8 cellular contexts compared by ENCODE assay signal in genomic region chr1:212415107-212415841, GRCh38. TPM values are rescaled to one million over a fixed set of nuclear protein-coding genes. Genes with fewer than 3 reads are reported as not detected.
DNase-seq lines count a peak whose midpoint lies in the region; ATAC-seq and TF ChIP-seq lines count a peak whose summit lies in the region.

No MANE protein-coding gene starts in this region.

- TF ChIP-seq POLR2A in upper lobe of left lung (IDR thresholded peaks at IDR 0.05) = no peak

- no peak for TF ChIP-seq CTCF in ascending aorta (IDR thresholded peaks at IDR 0.05)
- peak in 2 of 6 experiments; percentile 4 to 6 for TF ChIP-seq CTCF in upper lobe of left lung (IDR thresholded peaks at IDR 0.05)

- in situ Hi-C loops in KBM-7 (cut with MboI; ENCODE audit: low pct_unique_long_range_greater_than_20kb, low sequenced_read_pairs) = no loop called here

- no peak for TF ChIP-seq EP300 in upper lobe of left lung (IDR thresholded peaks at IDR 0.05)

- H3K9ac ChIP-seq in BLaER1 treated with 17β-estradiol and CSF1 and Interleukin-3, amounts not matched to agents 10 nM and 100 nM = peak overlapping the region; percentile 50 to 90 (median 81); a peak in 20 of 22 replicates

- no peaks in the 10 kb centered on the region for H3K27me3 ChIP-seq in BLaER1 treated with 17β-estradiol and CSF1 and Interleukin-3, amounts not matched to agents 10 nM and 100 nM
- no peaks in the 10 kb centered on the region for H3K27me3 ChIP-seq in ascending aorta
- no peaks in the 10 kb centered on the region for H3K27me3 ChIP-seq in upper lobe of left lung

- H3K36me3 ChIP-seq in BLaER1 treated with 17β-estradiol and CSF1 and Interleukin-3, amounts not matched to agents 10 nM and 100 nM = peaks cover 14 to 33% (median 25%) of the 10 kb centered on the region in 11 experiments
- H3K36me3 ChIP-seq in ascending aorta = peaks cover 0 to 7% of the 10 kb centered on the region in 2 donors
- peaks cover 0 to 6% (median 2%) of the 10 kb centered on the region in 4 donors for H3K36me3 ChIP-seq in upper lobe of left lung

- H3K27ac ChIP-seq in BLaER1 treated with 17β-estradiol and CSF1 and Interleukin-3, amounts not matched to agents 10 nM and 100 nM = peak overlapping the region; percentile 55 to 90 (median 83); a peak in 21 of 22 replicates
- H3K27ac ChIP-seq in ascending aorta (peak overlapping the region in 1 of 2 donors; percentile 28), upper lobe of left lung (peak overlapping the region; percentile 12 to 84 (median 77))

- H3K4me2 ChIP-seq in BLaER1 treated with 17β-estradiol and CSF1 and Interleukin-3, amounts not matched to agents 10 nM and 100 nM = peak overlapping the region; percentile 72 to 99 (median 82)

- peak overlapping the region; percentile 81 to 95 (median 86); a peak in 16 of 20 replicates for H3K4me3 ChIP-seq in BLaER1 treated with 17β-estradiol and CSF1 and Interleukin-3, amounts not matched to agents 10 nM and 100 nM
- H3K4me3 ChIP-seq in ascending aorta = peak overlapping the region; percentile 70 to 95
- H3K4me3 ChIP-seq in upper lobe of left lung = peak overlapping the region in 3 of 4 donors; percentile 75 to 97 (median 91)

- 55 to 61% methylated on average over 11 to 13 of the region's 13 CpGs for WGBS in upper lobe of left lung, 2 donors

- no peaks in the 10 kb centered on the region for H3K9me3 ChIP-seq in BLaER1 treated with 17β-estradiol and CSF1 and Interleukin-3, amounts not matched to agents 10 nM and 100 nM (replicated peaks in 1 of 11)
- no peaks in the 10 kb centered on the region for H3K9me3 ChIP-seq in ascending aorta
- no peaks in the 10 kb centered on the region for H3K9me3 ChIP-seq in upper lobe of left lung

- ATAC-seq in upper lobe of left lung (ENCODE audit: low FRiP score in 2 of 2) = no peak
- ATAC-seq in GM21529 (IDR thresholded peaks at IDR 0.05; ENCODE audit: unreplicated experiment) = no peak

- intact Hi-C loops in ascending aorta (cut with DNase I) = loop anchor here (2.0 kb wide), 1 partner anchor 38 kb away; no protein-coding TSS in a partner anchor

- H3K4me1 ChIP-seq in BLaER1 treated with 17β-estradiol and CSF1 and Interleukin-3, amounts not matched to agents 10 nM and 100 nM = peaks cover 27 to 54% (median 40%) of the 10 kb centered on the region in 10 experiments
- H3K4me1 ChIP-seq in ascending aorta (peaks cover 0 to 7% of the 10 kb centered on the region in 2 donors), upper lobe of left lung (peaks cover 8 to 18% (median 10%) of the 10 kb centered on the region in 4 donors)

- H4K20me1 ChIP-seq in BLaER1 treated with 17β-estradiol and CSF1 and Interleukin-3, amounts not matched to agents 10 nM and 100 nM = peaks cover 3 to 41% (median 32%) of the 10 kb centered on the region in 11 experiments; a peak in 17 of 22 replicates

- DNase-seq in KBM-7 (peak; percentile 67), ascending aorta (ENCODE audit: low spot score in 2 of 2) (no peak), medulla oblongata (ENCODE audit: extremely low spot score) (peak; percentile 93), upper lobe of left lung (no peak), NCI-H1092 treated with DMSO at 0.1 percent for 48 hours (lab: John Stamatoyannopoulos, UW) (no peak), NCI-H2196 (lab: John Stamatoyannopoulos, UW; ENCODE audit: unreplicated experiment) (no peak)

RNA-seq across cellular contexts. Expression of gene PACC1, which starts 0.6 kb away (rescaled TPM):
- 0.85 TPM for total RNA-seq in ascending aorta
- total RNA-seq in upper lobe of left lung = 10 to 100 TPM in 2 of 6 donors, 1 to 10 TPM in 4; 3.7 to 10.5 (median 7.8) TPM

RNA-seq across cellular contexts. Expression of gene NENF, which starts 17.4 kb away (rescaled TPM):
- total RNA-seq in ascending aorta (186 TPM), upper lobe of left lung (10 to 100 TPM; 21.0 to 67.5 (median 50.1) TPM)

Comparison
In these comparisons a context has a peak if more than half of its experiments do, and no peak if none do; other contexts are left out.
1. DNase-seq: peak in KBM-7 (single experiment) and medulla oblongata (single experiment); none in ascending aorta (0 of 2), upper lobe of left lung (0 of 2), NCI-H1092 treated with DMSO at 0.1 percent for 48 hours (single experiment) and NCI-H2196 (single experiment).
2. Peak in every context shown above with its lines, with median percentiles within 50 percentile points of each other: H3K4me3 ChIP-seq.